11 cellular contexts compared by ENCODE assay signal in genomic region chr21:42850463-42850862, GRCh38.
"Had no signal": no experiment of that assay in that cellular context is flagged by ENCODE, and none has a peak within 500 bp of the region (broad histone marks: within the 10 kb centered on the region; RNA-seq: fewer than 3 reads in every experiment).

No MANE protein-coding gene starts in this region.

- H2AFZ ChIP-seq: hepatocyte had no signal

- H3K4me3 Mint-ChIP-seq: activated naive CD4-positive, alpha-beta T cell treated with anti-CD3 and anti-CD28 coated beads for 36 hours; mesothelial cell of epicardium had no signal

- H3K79me2 ChIP-seq: hepatocyte had no signal

- H3K27ac Mint-ChIP-seq: activated naive CD4-positive, alpha-beta T cell treated with anti-CD3 and anti-CD28 coated beads for 36 hours; mesothelial cell of epicardium had no signal

- H3K27ac ChIP-seq: adrenal gland, hepatocyte, tibial nerve had no signal

- H3K4me1 Mint-ChIP-seq: mesothelial cell of epicardium had no signal

- H3K9me3 Mint-ChIP-seq: activated naive CD4-positive, alpha-beta T cell treated with anti-CD3 and anti-CD28 coated beads for 36 hours; mesothelial cell of epicardium had no signal

- H3K4me1 ChIP-seq: tibial nerve had no signal

- H3K4me3 ChIP-seq: adrenal gland, hepatocyte, lung, tibial nerve had no signal

- DNase-seq: activated CD4-positive, CD25-positive, alpha-beta regulatory T cell treated with anti-CD3 and anti-CD28 coated beads, Interleukin-2, amount 50 U/mL, for 72 hours; effector CD8-positive, alpha-beta T cell; retina; stimulated activated naive CD4-positive, alpha-beta T cell treated with Interleukin-2 at 50 U/mL for 16 hours; T1000 had no signal

- H3K9me3 ChIP-seq: adrenal gland, tibial nerve had no signal

- H3K27me3 ChIP-seq: adrenal gland, hepatocyte, tibial nerve had no signal

- H3K4me2 ChIP-seq: hepatocyte had no signal
